13 cellular contexts compared by ENCODE assay signal in the genomic region with DNA sequence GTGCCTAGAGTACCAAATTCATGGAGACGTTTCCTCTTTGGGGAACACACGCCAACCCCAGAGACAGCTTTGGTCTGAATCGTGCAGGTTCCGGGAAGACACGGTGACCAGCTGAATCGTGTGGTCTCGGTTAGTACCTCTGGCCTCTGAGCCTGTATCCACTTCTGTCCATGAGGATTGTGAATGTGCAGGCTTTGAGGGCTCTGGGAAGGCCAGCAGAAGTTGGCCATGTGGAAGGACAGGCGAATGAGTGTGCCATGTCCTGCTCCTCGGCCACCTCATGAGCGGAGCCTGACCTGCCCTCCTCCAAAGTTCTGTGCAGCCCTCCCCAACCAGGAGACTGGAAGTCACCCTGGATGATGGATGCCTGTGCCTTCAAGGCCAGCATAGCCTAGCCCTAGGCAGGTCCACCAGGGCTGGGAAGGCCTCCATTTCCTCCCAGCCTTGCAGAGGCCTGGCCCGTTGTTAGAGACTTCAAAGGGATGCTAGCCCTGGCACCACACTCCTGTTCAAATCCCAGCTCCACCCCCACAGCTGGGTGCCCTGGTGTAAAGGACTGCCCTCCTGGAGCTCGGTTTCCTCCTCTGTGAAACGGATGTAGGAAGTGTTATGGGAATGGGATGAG. TPM values are rescaled to one million over a fixed set of nuclear protein-coding genes. Genes with fewer than 3 reads are reported as not detected.
DNase-seq lines count a peak whose midpoint lies in the region; ATAC-seq and TF ChIP-seq lines count a peak whose summit lies in the region.
"Had no signal": no experiment of that assay in that cellular context is flagged by ENCODE, and none has a peak within 500 bp of the region (broad histone marks: within the 10 kb centered on the region; RNA-seq: fewer than 3 reads in every experiment).

No MANE protein-coding gene starts in this region.

- no peak for ATAC-seq in activated T-cell treated with anti-CD3 and anti-CD28 coated beads, Interleukin-2, amount 50 U/mL, for 4 hours
- ATAC-seq in T-helper 17 cell (no peak), HG02970 (IDR thresholded peaks at IDR 0.05; ENCODE audit: low FRiP score, unreplicated experiment) (no peak), GM18861 (IDR thresholded peaks at IDR 0.05; ENCODE audit: unreplicated experiment) (no peak)

- H3K36me3 Mint-ChIP-seq in activated T-cell treated with anti-CD3 and anti-CD28 coated beads, Interleukin-2, amount 50 U/mL, for 4 hours (ENCODE audit: insufficient read depth), result no peaks in the 10 kb centered on the region
- H3K36me3 Mint-ChIP-seq in activated T-cell treated with anti-CD3 and anti-CD28 coated beads, Interleukin-2, amount 50 U/mL, for 24 hours (ENCODE audit: low read depth), result no peaks in the 10 kb centered on the region
- H3K36me3 Mint-ChIP-seq in T-helper 17 cell (ENCODE audit: low read depth), result peaks cover 4% of the 10 kb centered on the region
- H3K36me3 Mint-ChIP-seq in progenitor cell of endocrine pancreas (ENCODE audit: insufficient read depth), result no peaks in the 10 kb centered on the region

- no peak for DNase-seq in activated T-cell treated with anti-CD3 and anti-CD28 coated beads, Interleukin-2, amount 50 U/mL, for 4 hours
- DNase-seq in activated T-cell treated with anti-CD3 and anti-CD28 coated beads, Interleukin-2, amount 50 U/mL, for 24 hours, result no peak
- DNase-seq in T-helper 17 cell, result no peak
- peak; percentile 19 for DNase-seq in iPS-NIHi11 (ENCODE audit: low spot score)
- no peak for DNase-seq in progenitor cell of endocrine pancreas (ENCODE audit: low spot score, unreplicated experiment)
- no peak for DNase-seq in putamen (ENCODE audit: low spot score)
- DNase-seq: foreskin keratinocyte, NCI-H187 treated with DMSO at 0.1 percent for 48 hours had no signal

- no peak overlapping the region for H3K27ac Mint-ChIP-seq in activated T-cell treated with anti-CD3 and anti-CD28 coated beads, Interleukin-2, amount 50 U/mL, for 24 hours
- peak overlapping the region; percentile 21 for H3K27ac Mint-ChIP-seq in T-helper 17 cell
- H3K27ac Mint-ChIP-seq in progenitor cell of endocrine pancreas, result peak overlapping the region; percentile 91

- no peak for TF ChIP-seq CTCF in progenitor cell of endocrine pancreas (IDR thresholded peaks at IDR 0.05; ENCODE audit: unreplicated experiment)

- H3K27me3 Mint-ChIP-seq in activated T-cell treated with anti-CD3 and anti-CD28 coated beads, Interleukin-2, amount 50 U/mL, for 4 hours (ENCODE audit: low read depth), result peaks cover 27% of the 10 kb centered on the region
- H3K27me3 Mint-ChIP-seq in activated T-cell treated with anti-CD3 and anti-CD28 coated beads, Interleukin-2, amount 50 U/mL, for 24 hours, result peaks cover 33% of the 10 kb centered on the region
- H3K27me3 Mint-ChIP-seq in T-helper 17 cell (peaks cover 52% of the 10 kb centered on the region), progenitor cell of endocrine pancreas (peaks cover 23% of the 10 kb centered on the region)

- no peaks in the 10 kb centered on the region for H3K9me3 ChIP-seq in T-helper 17 cell (ENCODE audit: control insufficient read depth, low read length, poor library complexity, severe bottlenecking)
- H3K9me3 ChIP-seq: psoas muscle, testis had no signal

- no peaks in the 10 kb centered on the region for H3K9me3 Mint-ChIP-seq in activated T-cell treated with anti-CD3 and anti-CD28 coated beads, Interleukin-2, amount 50 U/mL, for 4 hours
- H3K9me3 Mint-ChIP-seq in activated T-cell treated with anti-CD3 and anti-CD28 coated beads, Interleukin-2, amount 50 U/mL, for 24 hours, result no peaks in the 10 kb centered on the region
- no peaks in the 10 kb centered on the region for H3K9me3 Mint-ChIP-seq in progenitor cell of endocrine pancreas (ENCODE audit: low read depth)

- peaks cover 8% of the 10 kb centered on the region for H3K4me1 Mint-ChIP-seq in activated T-cell treated with anti-CD3 and anti-CD28 coated beads, Interleukin-2, amount 50 U/mL, for 4 hours (ENCODE audit: low read depth)
- peaks cover 8% of the 10 kb centered on the region for H3K4me1 Mint-ChIP-seq in activated T-cell treated with anti-CD3 and anti-CD28 coated beads, Interleukin-2, amount 50 U/mL, for 24 hours (ENCODE audit: low read depth)
- H3K4me1 Mint-ChIP-seq in T-helper 17 cell (peaks cover 10% of the 10 kb centered on the region), progenitor cell of endocrine pancreas (ENCODE audit: low read depth) (peaks cover 11% of the 10 kb centered on the region)

- H3K4me3 Mint-ChIP-seq in activated T-cell treated with anti-CD3 and anti-CD28 coated beads, Interleukin-2, amount 50 U/mL, for 4 hours, result peak overlapping the region; percentile 61
- H3K4me3 Mint-ChIP-seq in activated T-cell treated with anti-CD3 and anti-CD28 coated beads, Interleukin-2, amount 50 U/mL, for 24 hours, result no peak overlapping the region
- no peak overlapping the region for H3K4me3 Mint-ChIP-seq in T-helper 17 cell
- peak overlapping the region; percentile 72 for H3K4me3 Mint-ChIP-seq in progenitor cell of endocrine pancreas (ENCODE audit: low read depth)

RNA-seq across cellular contexts. Expression of gene TMEM74B, which starts 1.7 kb away (rescaled TPM):
- total RNA-seq in activated T-cell treated with anti-CD3 and anti-CD28 coated beads, Interleukin-2, amount 50 U/mL, for 4 hours, result not detected
- total RNA-seq in T-helper 17 cell, result under 1 TPM in 1 of 2 donors, not detected in 1; 0.32 TPM
- 15.6 and 21.9 TPM in 2 replicates for total RNA-seq in progenitor cell of endocrine pancreas

RNA-seq across cellular contexts. Expression of gene C20orf202, which starts 16.8 kb away (rescaled TPM):
- total RNA-seq in activated T-cell treated with anti-CD3 and anti-CD28 coated beads, Interleukin-2, amount 50 U/mL, for 4 hours, result not detected
- under 1 TPM; 0.22 to 0.68 TPM for total RNA-seq in T-helper 17 cell
- total RNA-seq in progenitor cell of endocrine pancreas, result 0.26 and 0.27 TPM in 2 replicates
- total RNA-seq: foreskin keratinocyte had no signal

RNA-seq across cellular contexts. Expression of gene RAD21L1, which starts 39.4 kb away (rescaled TPM):
- total RNA-seq in activated T-cell treated with anti-CD3 and anti-CD28 coated beads, Interleukin-2, amount 50 U/mL, for 4 hours, result under 1 TPM in 1 of 3 donors, not detected in 2; 0.71 TPM
- not detected for total RNA-seq in T-helper 17 cell
- total RNA-seq in progenitor cell of endocrine pancreas, result not detected in 2 replicates
- total RNA-seq: foreskin keratinocyte, mucosa of gallbladder, psoas muscle had no signal

Comparison
In these comparisons a context has a peak if more than half of its experiments do, and no peak if none do; other contexts are left out.
1. H3K4me3 Mint-ChIP-seq: peak in activated T-cell treated with anti-CD3 and anti-CD28 coated beads, Interleukin-2, amount 50 U/mL, for 4 hours (single experiment) and progenitor cell of endocrine pancreas (single experiment); none in activated T-cell treated with anti-CD3 and anti-CD28 coated beads, Interleukin-2, amount 50 U/mL, for 24 hours (single experiment) and T-helper 17 cell (single experiment).
2. RNA of gene TMEM74B, which starts 1.7 kb away (total RNA-seq): 15.6 to 21.9 TPM in progenitor cell of endocrine pancreas; 0.32 TPM in T-helper 17 cell and not detected in activated T-cell treated with anti-CD3 and anti-CD28 coated beads, Interleukin-2, amount 50 U/mL, for 4 hours; every median in the first group is over 10 times any median in the second.